Comparison of ENCODE assay signal across 15 cellular contexts in genomic region chr21:43034098-43034497, GRCh38. TPM values are rescaled to one million over a fixed set of nuclear protein-coding genes. Genes with fewer than 3 reads are reported as not detected.
DNase-seq lines count a peak whose midpoint lies in the region; ATAC-seq and TF ChIP-seq lines count a peak whose summit lies in the region.
"Had no signal": no experiment of that assay in that cellular context is flagged by ENCODE, and none has a peak within 500 bp of the region (broad histone marks: within the 10 kb centered on the region; RNA-seq: fewer than 3 reads in every experiment).

No MANE protein-coding gene starts in this region.

- H3K27me3 Mint-ChIP-seq in activated naive CD4-positive, alpha-beta T cell treated with anti-CD3 and anti-CD28 coated beads, Interleukin-2, amount 10 ng/mL, durations not matched to agents 7 days and 5 days: no peaks in the 10 kb centered on the region
- H3K27me3 Mint-ChIP-seq: CD8-positive, alpha-beta memory T cell had no signal

- ATAC-seq in right lobe of liver: no peak
- ATAC-seq: Right ventricle myocardium inferior had no signal

- POLR2A ChIA-PET in PC-9 (lab: Charles Lee; ENCODE audit: unreplicated experiment): interaction anchor here (0.6 to 0.7 kb wide), 2 partner anchors 25 to 273 kb away, joined by 4 to 6 read pairs; no protein-coding TSS in a partner anchor

- H3K9me3 ChIP-seq in PC-9 (ENCODE audit: insufficient read depth, low read depth): no peaks in the 10 kb centered on the region
- H3K9me3 ChIP-seq in right lobe of liver: no peaks in the 10 kb centered on the region
- H3K9me3 ChIP-seq in testis: no peaks in the 10 kb centered on the region
- no peaks in the 10 kb centered on the region for H3K9me3 ChIP-seq in MG63
- H3K9me3 ChIP-seq: BLaER1 treated with 17β-estradiol and CSF1 and Interleukin-3, amounts not matched to agents 10 nM and 100 nM had no signal

- no peak overlapping the region for H2AFZ ChIP-seq in PC-9

- H3K36me3 ChIP-seq in PC-9 (ENCODE audit: low read depth) (no peaks in the 10 kb centered on the region), right lobe of liver (peaks cover 0 to 20% (median 11%) of the 10 kb centered on the region in 4 donors), testis (ENCODE audit: low read depth, missing control alignments) (no peaks in the 10 kb centered on the region), MG63 (peaks cover 33% of the 10 kb centered on the region)

- H3K36me3 Mint-ChIP-seq in activated naive CD4-positive, alpha-beta T cell treated with anti-CD3 and anti-CD28 coated beads, Interleukin-2, amount 10 ng/mL, durations not matched to agents 7 days and 5 days: peaks cover 16% of the 10 kb centered on the region

- H4K20me1 ChIP-seq in PC-9 (ENCODE audit: insufficient read depth): no peaks in the 10 kb centered on the region
- H4K20me1 ChIP-seq: BLaER1 treated with 17β-estradiol and CSF1 and Interleukin-3, amounts not matched to agents 10 nM and 100 nM had no signal

- H3F3A ChIP-seq in PC-9 (ENCODE audit: insufficient read depth, low read depth): peaks cover 13% of the 10 kb centered on the region; the same call in 1 of the 2 replicates

- no peak for TF ChIP-seq CTCF in PC-9 (conservative IDR thresholded peaks at IDR 0.05)
- no peak for TF ChIP-seq CTCF in right lobe of liver (IDR thresholded peaks at IDR 0.05)
- TF ChIP-seq CTCF in testis (IDR thresholded peaks at IDR 0.05): no peak

- no peak overlapping the region for H3K4me3 ChIP-seq in PC-9
- no peak overlapping the region for H3K4me3 ChIP-seq in right lobe of liver
- no peak overlapping the region for H3K4me3 ChIP-seq in testis
- H3K4me3 ChIP-seq in MG63: no peak overlapping the region
- H3K4me3 ChIP-seq: BLaER1 treated with 17β-estradiol and CSF1 and Interleukin-3, amounts not matched to agents 10 nM and 100 nM; SK-N-MC had no signal

- H3K9me2 ChIP-seq in PC-9 (ENCODE audit: insufficient read depth): no peaks in the 10 kb centered on the region

- DNase-seq in EL (peak; percentile 17), PC-9 (peak in 1 of 2 experiments; percentile 67), amniotic epithelial cell (ENCODE audit: low read depth) (peak; percentile 18), myocyte (ENCODE audit: low read depth) (peak; percentile 10), right lobe of liver (no peak), testis (no peak), MG63 (no peak)
- no peak for DNase-seq in activated naive CD4-positive, alpha-beta T cell treated with anti-CD3 and anti-CD28 coated beads, Interleukin-2, amount 10 ng/mL, durations not matched to agents 7 days and 5 days
- DNase-seq: CD8-positive, alpha-beta memory T cell; NCI-H2029; NCI-H2171; NCI-H446 treated with DMSO at 0.1 percent for 48 hours had no signal

- BruUV-seq in PC-9 (replicated peaks; lab: Mats Ljungman, UMichigan): no TSS peak

- intact Hi-C loops in PC-9 (cut with micrococcal nuclease; ENCODE audit: unreplicated experiment): no loop called here
- intact Hi-C loops in right lobe of liver (cut with DNase I): no loop called here
- intact Hi-C loops in testis (cut with DNase I; ENCODE audit: low total_unique reads): no loop called here

- H3K4me3 Mint-ChIP-seq in activated naive CD4-positive, alpha-beta T cell treated with anti-CD3 and anti-CD28 coated beads, Interleukin-2, amount 10 ng/mL, durations not matched to agents 7 days and 5 days: no peak overlapping the region
- H3K4me3 Mint-ChIP-seq: CD8-positive, alpha-beta memory T cell had no signal

- WGBS in right lobe of liver (ENCODE audit: insufficient coverage, low coverage, low lambda C conversion rate, missing lambda C conversion rate): 100% methylated on average over 1 of the region's 1 CpG
- WGBS in testis, 2 donors: 97 to 100% methylated on average over 1 of the region's 1 CpG

- peak overlapping the region; percentile 3; the same call in 1 of the 2 replicates for H3K4me2 ChIP-seq in PC-9
- H3K4me2 ChIP-seq: BLaER1 treated with 17β-estradiol and CSF1 and Interleukin-3, amounts not matched to agents 10 nM and 100 nM had no signal

- CTCF ChIA-PET in PC-9 (lab: Charles Lee): no interaction called here
- CTCF ChIA-PET in activated naive CD4-positive, alpha-beta T cell treated with anti-CD3 and anti-CD28 coated beads, Interleukin-2, amount 10 ng/mL, durations not matched to agents 7 days and 5 days (lab: Charles Lee): no interaction called here

- no peak overlapping the region for H3K27ac Mint-ChIP-seq in activated naive CD4-positive, alpha-beta T cell treated with anti-CD3 and anti-CD28 coated beads, Interleukin-2, amount 10 ng/mL, durations not matched to agents 7 days and 5 days

- H3K27me3 ChIP-seq in PC-9 (ENCODE audit: insufficient read depth, low read depth): no peaks in the 10 kb centered on the region
- no peaks in the 10 kb centered on the region for H3K27me3 ChIP-seq in right lobe of liver
- no peaks in the 10 kb centered on the region for H3K27me3 ChIP-seq in testis
- no peaks in the 10 kb centered on the region for H3K27me3 ChIP-seq in MG63
- H3K27me3 ChIP-seq: BLaER1 treated with 17β-estradiol and CSF1 and Interleukin-3, amounts not matched to agents 10 nM and 100 nM had no signal

- H3K27ac ChIP-seq in PC-9: peak overlapping the region; percentile 38; the same call in 1 of the 2 replicates
- no peak overlapping the region for H3K27ac ChIP-seq in right lobe of liver
- no peak overlapping the region for H3K27ac ChIP-seq in testis
- H3K27ac ChIP-seq: BLaER1 treated with 17β-estradiol and CSF1 and Interleukin-3, amounts not matched to agents 10 nM and 100 nM; SK-N-MC had no signal

- no peak for TF ChIP-seq POLR2A in right lobe of liver (IDR thresholded peaks at IDR 0.05)
- no peak for TF ChIP-seq POLR2A in testis (IDR thresholded peaks at IDR 0.05)

- H3K9me3 Mint-ChIP-seq in activated naive CD4-positive, alpha-beta T cell treated with anti-CD3 and anti-CD28 coated beads, Interleukin-2, amount 10 ng/mL, durations not matched to agents 7 days and 5 days: no peaks in the 10 kb centered on the region
- H3K9me3 Mint-ChIP-seq: CD8-positive, alpha-beta memory T cell had no signal

- H3K4me1 Mint-ChIP-seq in activated naive CD4-positive, alpha-beta T cell treated with anti-CD3 and anti-CD28 coated beads, Interleukin-2, amount 10 ng/mL, durations not matched to agents 7 days and 5 days: no peaks in the 10 kb centered on the region
- H3K4me1 Mint-ChIP-seq: CD8-positive, alpha-beta memory T cell had no signal

- H3K79me2 ChIP-seq in PC-9 (ENCODE audit: low read depth): no peaks in the 10 kb centered on the region

- H3K4me1 ChIP-seq in PC-9 (replicated peaks; ENCODE audit: insufficient read depth) (peaks cover 17% of the 10 kb centered on the region), right lobe of liver (no peaks in the 10 kb centered on the region), testis (no peaks in the 10 kb centered on the region)
- H3K4me1 ChIP-seq: BLaER1 treated with 17β-estradiol and CSF1 and Interleukin-3, amounts not matched to agents 10 nM and 100 nM had no signal

RNA-seq across cellular contexts. Expression of gene CBS, which starts 41.5 kb away (rescaled TPM):
- total RNA-seq in PC-9 (2021): 102 and 108 TPM in 2 replicates
- 15.8 and 20.0 TPM in 2 replicates for total RNA-seq in myocyte
- polyA plus RNA-seq in myocyte (2012): 65.8 TPM
- 100 to 1,000 TPM in 4 of 6 experiments, 10 to 100 TPM in 2; 63.5 to 355 (median 222) TPM for total RNA-seq in right lobe of liver
- total RNA-seq in testis: 10 to 100 TPM in 1 of 2 donors, 1 to 10 TPM in 1; 8.0 to 37.2 TPM
- 5.4 TPM for polyA plus RNA-seq in testis (ENCODE audit: insufficient read depth, low read depth, low replicate concordance)
- 9.8 and 15.1 TPM in 2 replicates for total RNA-seq in MG63 (2014; rRNA removed; shearing (Covaris generic); ENCODE audit: low replicate concordance)
- polyA plus RNA-seq: CD8-positive, alpha-beta memory T cell had no signal

RNA-seq across cellular contexts. Expression of gene PKNOX1, which starts 59.7 kb away (rescaled TPM):
- 8.9 and 17.1 TPM in 2 replicates for total RNA-seq in PC-9 (2021)
- total RNA-seq in myocyte: 16.5 and 18.4 TPM in 2 replicates
- 15.2 TPM for polyA plus RNA-seq in myocyte (2012)
- total RNA-seq in right lobe of liver: 1 to 10 TPM; 6.2 to 9.5 (median 7.4) TPM
- total RNA-seq in testis: 10 to 100 TPM; 22.1 to 38.8 TPM
- polyA plus RNA-seq in testis (ENCODE audit: insufficient read depth, low read depth, low replicate concordance): 82.5 TPM
- 29.6 and 35.9 TPM in 2 replicates for total RNA-seq in MG63 (2014; rRNA removed; shearing (Covaris generic); ENCODE audit: low replicate concordance)

Comparison
In these comparisons a context has a peak if more than half of its experiments do, and no peak if none do; other contexts are left out.
1. DNase-seq: peak in EL (single experiment), amniotic epithelial cell (single experiment) and myocyte (single experiment); none in right lobe of liver (0 of 3), testis (single experiment), MG63 (single experiment) and activated naive CD4-positive, alpha-beta T cell treated with anti-CD3 and anti-CD28 coated beads, Interleukin-2, amount 10 ng/mL, durations not matched to agents 7 days and 5 days (single experiment).